8 cellular contexts compared by ENCODE assay signal in genomic region chr1:171742577-171742922, GRCh38. TPM values are rescaled to one million over a fixed set of nuclear protein-coding genes. Genes with fewer than 3 reads are reported as not detected.
DNase-seq lines count a peak whose midpoint lies in the region; ATAC-seq and TF ChIP-seq lines count a peak whose summit lies in the region.

No MANE protein-coding gene starts in this region.

- DNase-seq in activated T-cell treated with anti-CD3 and anti-CD28 coated beads for 1 hour (ENCODE audit: low read depth) (peak; percentile 16), T-helper 17 cell (peak in 1 of 3 donors; percentile 14), lung (ENCODE audit: low spot score) (peak; percentile 49), substantia nigra (lab: John Stamatoyannopoulos, UW) (peak in 33 of 49 donors; percentile 3 to 63 (median 31))
- no peak for DNase-seq in activated T-cell treated with anti-CD3 and anti-CD28 coated beads, Interleukin-2, amount 50 U/mL, for 48 hours

- H3K4me3 ChIP-seq in lung: peak overlapping the region; percentile 85

- H3K36me3 Mint-ChIP-seq in T-helper 17 cell (ENCODE audit: low read depth): peaks cover 7% of the 10 kb centered on the region
- peaks cover 29% of the 10 kb centered on the region for H3K36me3 Mint-ChIP-seq in dendritic cell treated with granulocyte-macrophage colony-stimulating factor and Interleukin-4, amounts not matched to agents 40 ng/mL and 50 ng/mL, for 4 days (ENCODE audit: low read depth)

- peak overlapping the region; percentile 87 to 98 for H3K27ac ChIP-seq in lung (ENCODE audit: low read depth in 1 of 2, low read length in 1 of 2)
- H3K27ac ChIP-seq in substantia nigra (ENCODE audit: low read depth, low read length, poor library complexity, severe bottlenecking): peak overlapping the region; percentile 92

- no peaks in the 10 kb centered on the region for H3K9me3 ChIP-seq in T-helper 17 cell (ENCODE audit: control insufficient read depth, low read length, poor library complexity, severe bottlenecking)
- H3K9me3 ChIP-seq in lung (ENCODE audit: control insufficient read depth in 2 of 2, insufficient read depth in 1 of 2, low read length in 1 of 2): no peaks in the 10 kb centered on the region

- ATAC-seq in HG03196 (IDR thresholded peaks at IDR 0.05; ENCODE audit: unreplicated experiment): peak; percentile 3
- ATAC-seq in T-helper 17 cell: peak; percentile 4
- ATAC-seq in lung (ENCODE audit: insufficient read depth, low FRiP score): no peak
- no peak for ATAC-seq in GM18868 (IDR thresholded peaks at IDR 0.05; ENCODE audit: unreplicated experiment)

- H3K27ac Mint-ChIP-seq in T-helper 17 cell: peak overlapping the region; percentile 99
- H3K27ac Mint-ChIP-seq in dendritic cell treated with granulocyte-macrophage colony-stimulating factor and Interleukin-4, amounts not matched to agents 40 ng/mL and 50 ng/mL, for 4 days: peak overlapping the region; percentile 93

- intact Hi-C loops in dendritic cell treated with granulocyte-macrophage colony-stimulating factor and Interleukin-4, amounts not matched to agents 40 ng/mL and 50 ng/mL, for 4 days (cut with micrococcal nuclease): loop anchor here (1.0 to 10.0 kb wide), 4 partner anchors 39 to 1668 kb away; partner anchors contain the start of genes DNM3, KIFAP3, METTL13 and PRRC2C

- WGBS in lung, 2 donors: 1% methylated on average over 14 of the region's 14 CpGs

- peaks cover 45% of the 10 kb centered on the region for H3K4me1 Mint-ChIP-seq in T-helper 17 cell
- peaks cover 41% of the 10 kb centered on the region for H3K4me1 Mint-ChIP-seq in dendritic cell treated with granulocyte-macrophage colony-stimulating factor and Interleukin-4, amounts not matched to agents 40 ng/mL and 50 ng/mL, for 4 days (ENCODE audit: low read depth)

- H3K4me3 Mint-ChIP-seq in T-helper 17 cell: peak overlapping the region; percentile 99
- H3K4me3 Mint-ChIP-seq in dendritic cell treated with granulocyte-macrophage colony-stimulating factor and Interleukin-4, amounts not matched to agents 40 ng/mL and 50 ng/mL, for 4 days: peak overlapping the region; percentile 98

- H3K36me3 ChIP-seq in lung (ENCODE audit: control insufficient read depth in 2 of 2, insufficient read depth in 2 of 2, low read length in 2 of 2): no peaks in the 10 kb centered on the region

- peaks cover 3 to 5% of the 10 kb centered on the region in 2 donors for H3K4me1 ChIP-seq in lung (ENCODE audit: control insufficient read depth in 2 of 2, insufficient read depth in 2 of 2, low read length in 2 of 2)

- TF ChIP-seq CTCF in lung (IDR thresholded peaks at IDR 0.05; ENCODE audit: control extremely low read depth, extremely low read depth): no peak

- H3K27me3 Mint-ChIP-seq in T-helper 17 cell: no peaks in the 10 kb centered on the region
- no peaks in the 10 kb centered on the region for H3K27me3 Mint-ChIP-seq in dendritic cell treated with granulocyte-macrophage colony-stimulating factor and Interleukin-4, amounts not matched to agents 40 ng/mL and 50 ng/mL, for 4 days

- no peaks in the 10 kb centered on the region for H3K27me3 ChIP-seq in lung (ENCODE audit: control insufficient read depth, insufficient read depth)

- H3K9me3 Mint-ChIP-seq in dendritic cell treated with granulocyte-macrophage colony-stimulating factor and Interleukin-4, amounts not matched to agents 40 ng/mL and 50 ng/mL, for 4 days: no peaks in the 10 kb centered on the region

RNA-seq across cellular contexts. Expression of gene VAMP4, which starts 0.7 kb away (rescaled TPM):
- total RNA-seq in T-helper 17 cell (10 to 100 TPM; 19.7 to 21.6 TPM), lung (10 to 100 TPM; 13.7 to 20.9 TPM)
- 1 to 10 TPM; 6.6 to 7.5 TPM for polyA plus RNA-seq in lung

RNA-seq across cellular contexts. Expression of gene METTL13, which starts 38.9 kb away (rescaled TPM):
- 10 to 100 TPM; 13.0 to 13.4 TPM for total RNA-seq in T-helper 17 cell
- total RNA-seq in lung: 10 to 100 TPM; 22.1 to 28.4 TPM
- polyA plus RNA-seq in lung: 10 to 100 TPM; 10.4 to 25.5 TPM

Comparison
In these comparisons a context has a peak if more than half of its experiments do, and no peak if none do; other contexts are left out.
1. DNase-seq: peak in activated T-cell treated with anti-CD3 and anti-CD28 coated beads for 1 hour (single experiment), lung (single experiment) and substantia nigra (33 of 49); none in activated T-cell treated with anti-CD3 and anti-CD28 coated beads, Interleukin-2, amount 50 U/mL, for 48 hours (0 of 2).
2. ATAC-seq: peak in HG03196 (single experiment) and T-helper 17 cell (single experiment); none in lung (single experiment) and GM18868 (single experiment).